26 cellular contexts compared by ENCODE assay signal in genomic region chr17:79324219-79324618, GRCh38.
"Had no signal": no experiment of that assay in that cellular context is flagged by ENCODE, and none has a peak within 500 bp of the region (broad histone marks: within the 10 kb centered on the region; RNA-seq: fewer than 3 reads in every experiment).

No MANE protein-coding gene starts in this region.

- H3K27ac ChIP-seq: ascending aorta, cardiac muscle cell, PC-9, RWPE1 had no signal

- H3K36me3 ChIP-seq: ascending aorta, cardiac muscle cell had no signal

- H3K4me1 ChIP-seq: ascending aorta had no signal

- DNase-seq: activated CD4-positive, alpha-beta T cell treated with anti-CD3 and anti-CD28 coated beads, Interleukin-2, amount 10 ng/mL, durations not matched to agents 24 days and 14 days; activated CD4-positive, alpha-beta T cell treated with anti-CD3 and anti-CD28 coated beads, Interleukin-2, amount 50 U/mL, for 4 hours; activated CD8-positive, alpha-beta T cell treated with anti-CD3 and anti-CD28 coated beads for 36 hours; activated effector memory CD4-positive, alpha-beta T cell treated with anti-CD3 and anti-CD28 coated beads, Interleukin-2, amount 50 U/mL, for 16 hours; activated naive CD4-positive, alpha-beta T cell; activated naive CD4-positive, alpha-beta T cell treated with anti-CD3 and anti-CD28 coated beads, Interleukin-2, amount 50 U/mL, for 16 hours; activated naive CD8-positive, alpha-beta T cell treated with anti-CD3 and anti-CD28 coated beads for 36 hours; activated T-cell treated with anti-CD3 and anti-CD28 coated beads, Interleukin-2, amount 50 U/mL, for 1 hour; activated T-cell treated with anti-CD3 and anti-CD28 coated beads, Interleukin-2, amount 50 U/mL, for 72 hours; amygdala; NCI-H1092 treated with DMSO at 0.1 percent for 48 hours; NCI-H1417; NCI-H146; NCI-H1930; NCI-H2081 treated with DMSO at 0.1 percent for 48 hours; NCI-H510A; NCI-H69; NK-92 treated with Interleukin-12 subunit alpha and Interleukin-12 subunit beta, amount 100 ng/mL, for 24 hours; PC-9; Right ventricle myocardium superior; T1000 had no signal

- ATAC-seq: activated CD8-positive, alpha-beta T cell treated with anti-CD3 and anti-CD28 coated beads for 36 hours; activated T-cell treated with anti-CD3 and anti-CD28 coated beads, Interleukin-2, amount 50 U/mL, for 72 hours; activated T-helper 17 cell treated with anti-CD3 and anti-CD28 coated beads, Interleukin-2, amount 50 U/mL, for 72 hours; K562 had no signal

- H2AFZ ChIP-seq: PC-9 had no signal

- H3K4me3 ChIP-seq: ascending aorta, cardiac muscle cell, K562, PC-9 had no signal

- H3K27me3 ChIP-seq: ascending aorta had no signal

- H3K9me3 ChIP-seq: ascending aorta had no signal

- H3K4me2 ChIP-seq: PC-9 had no signal
